Comparison of ENCODE assay signal across 26 cellular contexts in the genomic region with DNA sequence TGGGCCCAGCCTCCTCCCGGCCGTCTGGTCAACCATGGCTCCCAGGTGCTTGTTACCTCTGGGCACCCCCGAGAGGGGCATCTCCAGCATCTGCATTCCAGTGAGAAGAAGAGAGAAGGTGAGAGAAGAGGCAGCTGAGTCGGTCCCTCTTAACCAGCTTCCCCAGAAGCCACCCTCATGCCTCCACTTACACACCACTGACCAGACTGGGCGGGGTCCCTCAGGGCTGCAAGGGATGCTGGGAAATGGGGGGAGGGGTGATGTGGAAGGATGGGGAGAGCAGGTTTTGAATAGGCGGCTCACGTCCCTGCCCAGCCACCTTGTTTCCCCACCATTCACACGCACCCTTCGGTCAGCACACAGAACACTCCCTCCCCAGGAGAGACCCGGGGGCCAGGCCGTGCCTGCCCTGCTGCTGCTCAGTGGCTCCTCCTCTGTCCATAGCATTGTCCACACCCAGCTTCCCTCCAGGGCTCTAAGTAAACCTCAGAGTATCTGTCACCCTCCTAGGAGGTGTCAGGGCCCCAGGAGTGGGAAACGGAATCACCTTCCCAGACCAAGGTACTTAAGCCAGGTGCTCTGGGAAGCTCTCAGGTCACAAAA. TPM values are rescaled to one million over a fixed set of nuclear protein-coding genes. Genes with fewer than 3 reads are reported as not detected.
"Had no signal": no experiment of that assay in that cellular context is flagged by ENCODE, and none has a peak within 500 bp of the region (broad histone marks: within the 10 kb centered on the region; RNA-seq: fewer than 3 reads in every experiment).

No MANE protein-coding gene starts in this region.

- H3K4me1 ChIP-seq: esophagus muscularis mucosa, gastroesophageal sphincter, heart left ventricle, left ventricle myocardium inferior, psoas muscle, stomach, testis, upper lobe of left lung had no signal

- ATAC-seq: activated CD4-positive, alpha-beta T cell treated with anti-CD3 and anti-CD28 coated beads for 36 hours; activated CD8-positive, alpha-beta memory T cell treated with anti-CD3 and anti-CD28 coated beads, Interleukin-2, amount 10 ng/mL, durations not matched to agents 7 days and 5 days; activated T-helper 17 cell treated with anti-CD3 and anti-CD28 coated beads, Interleukin-2, amount 50 U/mL, for 72 hours; gastroesophageal sphincter; heart left ventricle; psoas muscle; right cardiac atrium had no signal

- H3K4me3 ChIP-seq: coronary artery, esophagus muscularis mucosa, gastroesophageal sphincter, heart left ventricle, left ventricle myocardium inferior, ovary, psoas muscle, skin epidermis, stomach, testis, upper lobe of left lung had no signal

- DNase-seq: activated CD4-positive, alpha-beta memory T cell treated with anti-CD3 and anti-CD28 coated beads, Interleukin-2, amount 10 ng/mL, durations not matched to agents 7 days and 5 days; activated CD4-positive, alpha-beta T cell treated with anti-CD3 and anti-CD28 coated beads for 36 hours; activated CD8-positive, alpha-beta memory T cell treated with anti-CD3 and anti-CD28 coated beads, Interleukin-2, amount 10 ng/mL, durations not matched to agents 7 days and 5 days; activated naive CD4-positive, alpha-beta T cell; activated naive CD8-positive, alpha-beta T cell treated with anti-CD3 and anti-CD28 coated beads for 36 hours; activated T-cell treated with anti-CD3 and anti-CD28 coated beads, Interleukin-2, amount 50 U/mL, for 1 hour; amygdala; caudate nucleus; heart left ventricle; left ventricle myocardium inferior; naive B cell; ovary; psoas muscle; right cardiac atrium; stomach; SW 1271; T-helper 2 cell; testis; upper lobe of left lung had no signal

- H3K36me3 ChIP-seq: ovary, upper lobe of left lung had no signal

- H3K27me3 ChIP-seq: esophagus muscularis mucosa, gastroesophageal sphincter, heart left ventricle, ovary, stomach, testis, upper lobe of left lung had no signal

- H3K9me3 ChIP-seq: esophagus muscularis mucosa, gastroesophageal sphincter, heart left ventricle, left ventricle myocardium inferior, ovary, psoas muscle, stomach, testis, upper lobe of left lung had no signal

- H3K27ac ChIP-seq: coronary artery, esophagus muscularis mucosa, gastroesophageal sphincter, heart left ventricle, left ventricle myocardium inferior, ovary, psoas muscle, skin epidermis, stomach, testis, upper lobe of left lung, VCaP had no signal

RNA-seq across cellular contexts. Expression of a gene that starts 34.7 kb away (rescaled TPM):
- total RNA-seq: activated CD4-positive, alpha-beta memory T cell treated with anti-CD3 and anti-CD28 coated beads, Interleukin-2, amount 10 ng/mL, durations not matched to agents 7 days and 5 days; activated CD4-positive, alpha-beta T cell treated with anti-CD3 and anti-CD28 coated beads for 36 hours; activated CD8-positive, alpha-beta memory T cell treated with anti-CD3 and anti-CD28 coated beads, Interleukin-2, amount 10 ng/mL, durations not matched to agents 7 days and 5 days; activated naive CD8-positive, alpha-beta T cell treated with anti-CD3 and anti-CD28 coated beads for 36 hours; activated T-helper 17 cell treated with anti-CD3 and anti-CD28 coated beads, Interleukin-2, amount 50 U/mL, for 72 hours; esophagus muscularis mucosa; gastroesophageal sphincter; left ventricle myocardium inferior; mononuclear cell; ovary; psoas muscle; right cardiac atrium; upper lobe of left lung had no signal
- polyA plus RNA-seq: ovary, psoas muscle, right cardiac atrium, stomach had no signal
